In the genomic region with DNA sequence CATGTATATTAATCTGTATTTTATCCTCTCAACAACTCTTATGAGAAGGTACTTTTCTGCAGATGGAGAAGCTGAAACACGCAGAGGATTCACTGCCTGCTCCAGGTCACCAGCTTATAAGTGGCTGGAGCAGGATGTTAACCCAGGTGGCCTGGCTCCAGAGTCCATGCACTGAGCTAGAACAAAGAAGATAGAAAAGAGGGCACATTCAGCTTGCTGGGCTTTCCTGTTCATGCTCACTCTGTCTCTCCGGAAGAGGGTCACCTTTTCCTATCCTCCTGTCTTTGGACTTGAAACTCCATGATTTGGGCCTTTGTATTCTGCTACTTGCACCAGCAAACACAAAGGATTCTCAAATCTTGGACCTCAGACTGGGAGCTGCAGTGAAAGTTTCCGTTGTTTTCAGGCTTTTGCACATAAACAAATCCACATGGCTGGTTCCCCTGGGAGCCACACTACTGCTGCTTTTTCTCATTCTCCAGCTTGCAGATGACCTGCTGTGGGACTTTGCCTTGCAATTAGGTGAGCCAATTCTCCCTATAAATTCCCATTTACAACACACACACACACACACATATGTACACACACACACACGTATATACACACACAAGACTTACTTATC, we compare ENCODE assay signal across 8 cellular contexts.
DNase-seq lines count a peak whose midpoint lies in the region; ATAC-seq and TF ChIP-seq lines count a peak whose summit lies in the region.

No MANE protein-coding gene starts in this region.

- peak overlapping the region; percentile 99 for H3K9ac ChIP-seq in mesenchymal stem cell (ENCODE audit: low read length)

- CTCF ChIA-PET in HEK293 (lab: Yijun Ruan, JAX): interaction anchor here (0.6 to 2.1 kb wide), 29 partner anchors 9 to 883 kb away, joined by 3 to 15 read pairs (median 4); no protein-coding TSS in a partner anchor
- CTCF ChIA-PET in activated B cell treated with CpG ODN at 0.5 μM for 24 hours (lab: Charles Lee): interaction anchor here (0.9 to 2.1 kb wide), 5 partner anchors 45 to 884 kb away, joined by 3 to 12 read pairs (median 4); no protein-coding TSS in a partner anchor

- H3K4ac ChIP-seq in mesenchymal stem cell (ENCODE audit: low read depth in 1 of 2, low read length in 2 of 2): no peak overlapping the region

- peak overlapping the region; percentile 49 for H4K8ac ChIP-seq in mesenchymal stem cell (ENCODE audit: low read length)

- no peaks in the 10 kb centered on the region for H3K27me3 Mint-ChIP-seq in CD4-positive, CD25-positive, alpha-beta regulatory T cell
- no peaks in the 10 kb centered on the region for H3K27me3 Mint-ChIP-seq in activated B cell treated with CpG ODN at 0.5 μM for 24 hours

- H3K4me1 ChIP-seq in CD4-positive, CD25-positive, alpha-beta regulatory T cell (ENCODE audit: control insufficient read depth, insufficient read depth, low read length, poor library complexity, severe bottlenecking): peaks cover 34% of the 10 kb centered on the region
- H3K4me1 ChIP-seq in HEK293 (ENCODE audit: control insufficient read depth, insufficient read depth, low read length) (no peaks in the 10 kb centered on the region; the same call in 1 of the 2 replicates), mesenchymal stem cell (ENCODE audit: control insufficient read depth, insufficient read depth, low read depth, low read length) (peaks cover 8% of the 10 kb centered on the region), left ventricle myocardium inferior (peaks cover 39% of the 10 kb centered on the region)

- peak overlapping the region in 2 of 3 donors; percentile 69 to 94 for H3K27ac Mint-ChIP-seq in CD4-positive, CD25-positive, alpha-beta regulatory T cell
- H3K27ac Mint-ChIP-seq in activated B cell treated with CpG ODN at 0.5 μM for 24 hours: no peak overlapping the region

- peak overlapping the region in 1 of 2 experiments; percentile 74 for H3K14ac ChIP-seq in mesenchymal stem cell (ENCODE audit: low read length in 2 of 2)

- H3K18ac ChIP-seq in mesenchymal stem cell (ENCODE audit: low read depth in 1 of 2, low read length in 2 of 2): peak overlapping the region in 1 of 2 experiments; percentile 14

- no peak for DNase-seq in CD4-positive, CD25-positive, alpha-beta regulatory T cell
- no peak for DNase-seq in activated B cell treated with CpG ODN at 0.5 μM for 24 hours
- DNase-seq in mesenchymal stem cell: no peak
- no peak for DNase-seq in retina
- DNase-seq in GM19238 (ENCODE audit: insufficient read length, low spot score): no peak
- DNase-seq in NOMO-1 treated with dmso at 0.1 percent for 144 hours (lab: John Stamatoyannopoulos, UW; ENCODE audit: unreplicated experiment): no peak
- no peak for DNase-seq in left ventricle myocardium inferior

- H2BK12ac ChIP-seq in mesenchymal stem cell (ENCODE audit: low read length in 2 of 2): no peak overlapping the region

- H2BK120ac ChIP-seq in mesenchymal stem cell (ENCODE audit: low read depth, low read length): no peak overlapping the region

- H2BK5ac ChIP-seq in mesenchymal stem cell (ENCODE audit: low read depth, low read length, poor library complexity, severe bottlenecking): no peak overlapping the region

- 62% methylated on average over 4 of the region's 4 CpGs for WGBS in mesenchymal stem cell

- peak overlapping the region; percentile 92 to 97 (median 94) for H3K4me3 Mint-ChIP-seq in CD4-positive, CD25-positive, alpha-beta regulatory T cell
- H3K4me3 Mint-ChIP-seq in activated B cell treated with CpG ODN at 0.5 μM for 24 hours: peak overlapping the region; percentile 94

- no peak overlapping the region for H2BK15ac ChIP-seq in mesenchymal stem cell (ENCODE audit: low read depth, poor library complexity, severe bottlenecking)

- no peak overlapping the region for H3K4me3 ChIP-seq in CD4-positive, CD25-positive, alpha-beta regulatory T cell (ENCODE audit: low read depth, low read length)
- no peak overlapping the region for H3K4me3 ChIP-seq in HEK293 (ENCODE audit: low read depth, low read length)
- peak overlapping the region in 1 of 2 experiments; percentile 5 for H3K4me3 ChIP-seq in mesenchymal stem cell (ENCODE audit: insufficient read depth in 1 of 2, low read depth in 1 of 2, low read length in 2 of 2)
- H3K4me3 ChIP-seq in left ventricle myocardium inferior: no peak overlapping the region

- no peak overlapping the region for H3K27ac ChIP-seq in CD4-positive, CD25-positive, alpha-beta regulatory T cell (ENCODE audit: insufficient read depth, low read length, poor library complexity, severe bottlenecking)
- H3K27ac ChIP-seq in HEK293 (ENCODE audit: extremely low read depth, low read depth, low read length) (peak overlapping the region; percentile 37; the same call in 1 of the 2 replicates), mesenchymal stem cell (ENCODE audit: low read length, poor library complexity, severe bottlenecking) (no peak overlapping the region), left ventricle myocardium inferior (replicated peaks) (no peak overlapping the region)

- H3K36me3 Mint-ChIP-seq in CD4-positive, CD25-positive, alpha-beta regulatory T cell: peaks cover 3% of the 10 kb centered on the region
- H3K36me3 Mint-ChIP-seq in activated B cell treated with CpG ODN at 0.5 μM for 24 hours (ENCODE audit: low read depth): peaks cover 18% of the 10 kb centered on the region

- H3K27me3 ChIP-seq in CD4-positive, CD25-positive, alpha-beta regulatory T cell (ENCODE audit: control insufficient read depth, insufficient read depth, low read length): no peaks in the 10 kb centered on the region
- H3K27me3 ChIP-seq in mesenchymal stem cell (ENCODE audit: control insufficient read depth in 1 of 2, insufficient read depth in 1 of 2, low read length in 2 of 2): no peaks in the 10 kb centered on the region
- H3K27me3 ChIP-seq in left ventricle myocardium inferior (ENCODE audit: low read depth): no peaks in the 10 kb centered on the region

- intact Hi-C loops in activated B cell treated with CpG ODN at 0.5 μM for 24 hours (cut with micrococcal nuclease): loop anchor here (5.0 to 10.0 kb wide), 3 partner anchors 255 to 918 kb away; no protein-coding TSS in a partner anchor
- intact Hi-C loops in left ventricle myocardium inferior (cut with micrococcal nuclease): no loop called here

- H4K91ac ChIP-seq in mesenchymal stem cell (ENCODE audit: low read length): no peak overlapping the region

- no peak for ATAC-seq in CD4-positive, CD25-positive, alpha-beta regulatory T cell (ENCODE audit: low read depth in 2 of 2)
- no peak for ATAC-seq in activated B cell treated with CpG ODN at 0.5 μM for 24 hours (ENCODE audit: low read depth)

- H2AFZ ChIP-seq in mesenchymal stem cell (ENCODE audit: low read depth, low read length): peak overlapping the region; percentile 37

- no peaks in the 10 kb centered on the region for H3K79me1 ChIP-seq in mesenchymal stem cell (replicated peaks; ENCODE audit: low read length, poor library complexity, severe bottlenecking)

- H3K4me2 ChIP-seq in mesenchymal stem cell (ENCODE audit: low read length, poor library complexity, severe bottlenecking): no peak overlapping the region

- no peaks in the 10 kb centered on the region for H3K9me3 ChIP-seq in CD4-positive, CD25-positive, alpha-beta regulatory T cell (ENCODE audit: control insufficient read depth in 2 of 2, low read length in 2 of 2)
- H3K9me3 ChIP-seq in HEK293 (ENCODE audit: control insufficient read depth, insufficient read depth, low read depth, low read length): no peaks in the 10 kb centered on the region
- no peaks in the 10 kb centered on the region for H3K9me3 ChIP-seq in mesenchymal stem cell (ENCODE audit: control insufficient read depth, low read length)
- no peaks in the 10 kb centered on the region for H3K9me3 ChIP-seq in left ventricle myocardium inferior (replicated peaks)

- H3K23ac ChIP-seq in mesenchymal stem cell (ENCODE audit: low read length in 2 of 2): no peak overlapping the region

- peaks cover 22 to 40% (median 26%) of the 10 kb centered on the region in 4 donors for H3K4me1 Mint-ChIP-seq in CD4-positive, CD25-positive, alpha-beta regulatory T cell
- peaks cover 39% of the 10 kb centered on the region for H3K4me1 Mint-ChIP-seq in activated B cell treated with CpG ODN at 0.5 μM for 24 hours

- TF ChIP-seq CTCF in HEK293 (tag by site-specific recombination; IDR thresholded peaks at IDR 0.05) (no peak), activated B cell treated with CpG ODN at 0.5 μM for 24 hours (IDR thresholded peaks at IDR 0.05) (no peak), left ventricle myocardium inferior (IDR thresholded peaks at IDR 0.05; ENCODE audit: borderline replicate concordance) (no peak)

- peaks cover 0 to 1% (median 0%) of the 10 kb centered on the region in 7 donors for H3K9me3 Mint-ChIP-seq in CD4-positive, CD25-positive, alpha-beta regulatory T cell
- no peaks in the 10 kb centered on the region for H3K9me3 Mint-ChIP-seq in activated B cell treated with CpG ODN at 0.5 μM for 24 hours

- no peak overlapping the region for H2AK5ac ChIP-seq in mesenchymal stem cell (ENCODE audit: low read length, severe bottlenecking)

- no peaks in the 10 kb centered on the region for H3K36me3 ChIP-seq in CD4-positive, CD25-positive, alpha-beta regulatory T cell (ENCODE audit: control insufficient read depth, insufficient read depth, low read length)
- peaks cover 4 to 24% of the 10 kb centered on the region in 2 experiments; a peak in 2 of 3 replicates for H3K36me3 ChIP-seq in HEK293 (ENCODE audit: control insufficient read depth in 2 of 2, insufficient read depth in 1 of 2, low read length in 2 of 2)
- peaks cover 0 to 4% of the 10 kb centered on the region in 2 experiments for H3K36me3 ChIP-seq in mesenchymal stem cell (ENCODE audit: control insufficient read depth in 1 of 2, insufficient read depth in 2 of 2, low read depth in 1 of 2, low read length in 2 of 2)
- H3K36me3 ChIP-seq in left ventricle myocardium inferior: no peaks in the 10 kb centered on the region

- POLR2A ChIA-PET in HEK293 (lab: Yijun Ruan, JAX): interaction anchor here (0.5 to 1.0 kb wide), 3 partner anchors 29 to 84 kb away, joined by 3 read pairs; no protein-coding TSS in a partner anchor
- POLR2A ChIA-PET in activated B cell treated with CpG ODN at 0.5 μM for 24 hours (lab: Charles Lee): interaction anchor here (1.0 kb wide), 1 partner anchor 28 kb away, joined by 5 read pairs; no protein-coding TSS in a partner anchor

TF ChIP-seq in HEK293, 187 proteins besides CTCF, POLR2A, EP300 and RAD21 (continues in another document):
- TF ChIP-seq HOXD13 (CRISPR knock-in tag; IDR thresholded peaks at IDR 0.05; ENCODE audit: borderline replicate concordance) (no peak), ZIC2 (tag by site-specific recombination; IDR thresholded peaks at IDR 0.05) (0 out of 2 replicates have a peak, but pooled peaks have one; percentile 6)
